Comparison of ENCODE assay signal across 11 cellular contexts in genomic region chr6:144190593-144190992, GRCh38. TPM values are rescaled to one million over a fixed set of nuclear protein-coding genes. Genes with fewer than 3 reads are reported as not detected.
DNase-seq lines count a peak whose midpoint lies in the region; ATAC-seq and TF ChIP-seq lines count a peak whose summit lies in the region.
"Had no signal": no experiment of that assay in that cellular context is flagged by ENCODE, and none has a peak within 500 bp of the region (broad histone marks: within the 10 kb centered on the region; RNA-seq: fewer than 3 reads in every experiment).

No MANE protein-coding gene starts in this region.

- peaks cover 6% of the 10 kb centered on the region for H3K9me3 Mint-ChIP-seq in natural killer cell treated with Interleukin-12 subunit alpha and Interleukin-12 subunit beta and Interleukin-15 and Interleukin-18, amount 100 ng/mL, for 72 hours

- H3K27me3 Mint-ChIP-seq in natural killer cell treated with Interleukin-12 subunit alpha and Interleukin-12 subunit beta and Interleukin-15 and Interleukin-18, amount 100 ng/mL, for 72 hours, result no peaks in the 10 kb centered on the region
- H3K27me3 Mint-ChIP-seq: T-helper 17 cell had no signal

- H3K9me3 ChIP-seq in body of pancreas (no peaks in the 10 kb centered on the region), upper lobe of right lung (no peaks in the 10 kb centered on the region)
- H3K9me3 ChIP-seq: vagina had no signal

- DNase-seq in HS-5 (ENCODE audit: low read depth) (peak; percentile 38), body of pancreas (peak; percentile 17 to 71 (median 42)), iris pigment epithelial cell (ENCODE audit: low read depth) (peak; percentile 62), upper lobe of right lung (no peak), NCI-H510A (lab: John Stamatoyannopoulos, UW) (no peak)
- DNase-seq in natural killer cell treated with Interleukin-12 subunit alpha and Interleukin-12 subunit beta and Interleukin-15 and Interleukin-18, amount 100 ng/mL, for 72 hours (ENCODE audit: low spot score), result no peak
- DNase-seq: amygdala, NCI-H187 treated with DMSO at 0.1 percent for 48 hours, T-helper 17 cell had no signal

- no peak overlapping the region for H3K27ac Mint-ChIP-seq in natural killer cell treated with Interleukin-12 subunit alpha and Interleukin-12 subunit beta and Interleukin-15 and Interleukin-18, amount 100 ng/mL, for 72 hours
- H3K27ac Mint-ChIP-seq: T-helper 17 cell had no signal

- H3K4me3 Mint-ChIP-seq in natural killer cell treated with Interleukin-12 subunit alpha and Interleukin-12 subunit beta and Interleukin-15 and Interleukin-18, amount 100 ng/mL, for 72 hours, result no peak overlapping the region
- H3K4me3 Mint-ChIP-seq: T-helper 17 cell had no signal

- WGBS in body of pancreas, 2 donors, result 36 to 42% methylated on average over 2 of the region's 2 CpGs

- H3K36me3 ChIP-seq in body of pancreas (replicated peaks in 1 of 2; ENCODE audit: insufficient read depth in 1 of 2, low read depth in 2 of 2) (no peaks in the 10 kb centered on the region), upper lobe of right lung (peaks cover 26% of the 10 kb centered on the region)

- TF ChIP-seq POLR2A in body of pancreas (IDR thresholded peaks at IDR 0.05), result no peak

- peaks cover 25% of the 10 kb centered on the region for H3K36me3 Mint-ChIP-seq in natural killer cell treated with Interleukin-12 subunit alpha and Interleukin-12 subunit beta and Interleukin-15 and Interleukin-18, amount 100 ng/mL, for 72 hours

- H3K27me3 ChIP-seq in body of pancreas (no peaks in the 10 kb centered on the region), upper lobe of right lung (no peaks in the 10 kb centered on the region)
- H3K27me3 ChIP-seq: vagina had no signal

- intact Hi-C loops in body of pancreas (cut with DNase I), result no loop called here
- intact Hi-C loops in upper lobe of right lung (cut with DNase I), result no loop called here

- H3K4me3 ChIP-seq in body of pancreas (no peak overlapping the region), upper lobe of right lung (no peak overlapping the region)
- H3K4me3 ChIP-seq: vagina had no signal

- ATAC-seq in body of pancreas (peak; percentile 71), upper lobe of right lung (peak; percentile 59), HG02623 (IDR thresholded peaks at IDR 0.05; ENCODE audit: unreplicated experiment) (no peak)
- ATAC-seq in natural killer cell treated with Interleukin-12 subunit alpha and Interleukin-12 subunit beta and Interleukin-15 and Interleukin-18, amount 100 ng/mL, for 72 hours, result no peak
- ATAC-seq: T-helper 17 cell had no signal

- no peaks in the 10 kb centered on the region for H3K4me1 ChIP-seq in body of pancreas
- peaks cover 1% of the 10 kb centered on the region for H3K4me1 ChIP-seq in upper lobe of right lung

- TF ChIP-seq CTCF in body of pancreas (IDR thresholded peaks at IDR 0.05) (no peak), upper lobe of right lung (IDR thresholded peaks at IDR 0.05) (no peak)

- H3K4me1 Mint-ChIP-seq in natural killer cell treated with Interleukin-12 subunit alpha and Interleukin-12 subunit beta and Interleukin-15 and Interleukin-18, amount 100 ng/mL, for 72 hours (ENCODE audit: low read depth in 2 of 2), result peaks cover 8 to 16% of the 10 kb centered on the region in 2 donors
- H3K4me1 Mint-ChIP-seq: T-helper 17 cell had no signal

- H3K27ac ChIP-seq in body of pancreas (peak overlapping the region in 2 of 4 donors; percentile 42 to 54), upper lobe of right lung (no peak overlapping the region)
- H3K27ac ChIP-seq: vagina had no signal

RNA-seq across cellular contexts. Expression of gene STX11, which starts 40.3 kb away (rescaled TPM):
- total RNA-seq in body of pancreas (1 to 10 TPM; 4.4 to 7.6 TPM), upper lobe of right lung (49.6 TPM)
- 10 to 100 TPM; 52.7 to 98.0 TPM for total RNA-seq in natural killer cell treated with Interleukin-12 subunit alpha and Interleukin-12 subunit beta and Interleukin-15 and Interleukin-18, amount 100 ng/mL, for 72 hours

Comparison
In these comparisons a context has a peak if more than half of its experiments do, and no peak if none do; other contexts are left out.
1. DNase-seq: peak in HS-5 (single experiment), body of pancreas (4 of 4) and iris pigment epithelial cell (single experiment); none in upper lobe of right lung (single experiment), NCI-H510A (single experiment) and natural killer cell treated with Interleukin-12 subunit alpha and Interleukin-12 subunit beta and Interleukin-15 and Interleukin-18, amount 100 ng/mL, for 72 hours (single experiment).
2. ATAC-seq: peak in body of pancreas (single experiment) and upper lobe of right lung (single experiment); none in HG02623 (single experiment) and natural killer cell treated with Interleukin-12 subunit alpha and Interleukin-12 subunit beta and Interleukin-15 and Interleukin-18, amount 100 ng/mL, for 72 hours (0 of 2).